In genomic region chr10:6300106-6300783, GRCh38 we compare ENCODE assay signal across 8 cellular contexts.
A peak's percentile ranks its signal among the peaks of the same experiment; 100 is the strongest.
DNase-seq lines count a peak whose midpoint lies in the region; ATAC-seq lines count a peak whose summit lies in the region.

No MANE protein-coding gene starts in this region.

- DNase-seq in ELR (ENCODE audit: low read depth) = peak; percentile 64
- DNase-seq in activated CD4-positive, alpha-beta T cell treated with anti-CD3 and anti-CD28 coated beads, Interleukin-2, amount 50 U/mL, for 1 hour = peak; percentile 13
- DNase-seq in foreskin melanocyte = peak; percentile 18
- DNase-seq in HCEC 1CT = no peak
- DNase-seq in SHP77 (lab: John Stamatoyannopoulos, UW) = no peak

- peak; percentile 79 for ATAC-seq in GM21381 (IDR thresholded peaks at IDR 0.05; ENCODE audit: unreplicated experiment)
- peak; percentile 64 for ATAC-seq in HG03575 (IDR thresholded peaks at IDR 0.05; ENCODE audit: extremely low read depth, insufficient number of reproducible peaks, low FRiP score, unreplicated experiment)
- peak; percentile 93 for ATAC-seq in stimulated activated memory B cell treated with anti-CD40 and anti-IgM and Interleukin-4, amounts not matched to agents 10 μg/mL and 1 μg/mL and 100 μg/mL, for 72 hours

- H3K36me3 Mint-ChIP-seq in stimulated activated memory B cell treated with anti-CD40 and anti-IgM and Interleukin-4, amounts not matched to agents 10 μg/mL and 1 μg/mL and 100 μg/mL, for 72 hours = no peaks in the 10 kb centered on the region

- H3K9me3 Mint-ChIP-seq in stimulated activated memory B cell treated with anti-CD40 and anti-IgM and Interleukin-4, amounts not matched to agents 10 μg/mL and 1 μg/mL and 100 μg/mL, for 72 hours = peaks cover 2% of the 10 kb centered on the region

- peak overlapping the region; percentile 96 for H3K27ac Mint-ChIP-seq in stimulated activated memory B cell treated with anti-CD40 and anti-IgM and Interleukin-4, amounts not matched to agents 10 μg/mL and 1 μg/mL and 100 μg/mL, for 72 hours

- H3K27me3 Mint-ChIP-seq in stimulated activated memory B cell treated with anti-CD40 and anti-IgM and Interleukin-4, amounts not matched to agents 10 μg/mL and 1 μg/mL and 100 μg/mL, for 72 hours = no peaks in the 10 kb centered on the region

- H3K4me3 Mint-ChIP-seq in stimulated activated memory B cell treated with anti-CD40 and anti-IgM and Interleukin-4, amounts not matched to agents 10 μg/mL and 1 μg/mL and 100 μg/mL, for 72 hours = peak overlapping the region; percentile 71

- H3K4me1 Mint-ChIP-seq in stimulated activated memory B cell treated with anti-CD40 and anti-IgM and Interleukin-4, amounts not matched to agents 10 μg/mL and 1 μg/mL and 100 μg/mL, for 72 hours = peaks cover 72% of the 10 kb centered on the region

Comparison
In these comparisons a context has a peak if more than half of its experiments do, and no peak if none do; other contexts are left out.
1. DNase-seq: peak in ELR (single experiment), activated CD4-positive, alpha-beta T cell treated with anti-CD3 and anti-CD28 coated beads, Interleukin-2, amount 50 U/mL, for 1 hour (single experiment) and foreskin melanocyte (single experiment); none in HCEC 1CT (single experiment) and SHP77 (0 of 2).
2. Peak in every context shown above with its lines, with median percentiles within 50 percentile points of each other: ATAC-seq.